ENCODE assay signal across 8 cellular contexts in genomic region chr15:90531147-90531546, GRCh38. TPM values are rescaled to one million over a fixed set of nuclear protein-coding genes. Genes with fewer than 3 reads are reported as not detected.
DNase-seq lines count a peak whose midpoint lies in the region; TF ChIP-seq lines count a peak whose summit lies in the region.

No MANE protein-coding gene starts in this region.

- POLR2A ChIA-PET in AG04449 (lab: Yijun Ruan, JAX), result interaction anchor here (0.5 to 1.2 kb wide), 2 partner anchors 8 to 9 kb away, joined by 3 to 4 read pairs; no protein-coding TSS in a partner anchor
- POLR2A ChIA-PET in MCF 10A (lab: Yijun Ruan, JAX), result interaction anchor here (0.7 to 2.2 kb wide), 13 partner anchors 13 to 241 kb away, joined by 3 to 35 read pairs (median 3); partner anchors contain the start of gene BLM

- H3K9me3 ChIP-seq in muscle layer of duodenum (ENCODE audit: control insufficient read depth in 1 of 2, low read length in 2 of 2), result no peaks in the 10 kb centered on the region

- CTCF ChIA-PET in AG04449 (lab: Yijun Ruan, JAX) (interaction anchor here (1.2 to 2.6 kb wide), 4 partner anchors 9 to 211 kb away, joined by 4 to 7 read pairs (median 6); no protein-coding TSS in a partner anchor), MCF 10A (lab: Yijun Ruan, JAX) (interaction anchor here (0.6 to 1.9 kb wide), 5 partner anchors 9 to 1339 kb away, joined by 3 to 8 read pairs (median 3); no protein-coding TSS in a partner anchor)

- peaks cover 0 to 35% of the 10 kb centered on the region in 2 donors for H3K4me1 ChIP-seq in muscle layer of duodenum (ENCODE audit: control insufficient read depth in 1 of 2, insufficient read depth in 2 of 2, low read length in 2 of 2)

- H3K27ac ChIP-seq in HL-60 (replicated peaks), result no peak overlapping the region
- no peak overlapping the region for H3K27ac ChIP-seq in muscle layer of duodenum (ENCODE audit: low read length)

- no peak for TF ChIP-seq CTCF in AG04449 (IDR thresholded peaks at IDR 0.05; ENCODE audit: insufficient read depth, low read length, missing control alignments)
- no peak for TF ChIP-seq CTCF in HL-60 (IDR thresholded peaks at IDR 0.05; ENCODE audit: insufficient read depth, low read length)
- TF ChIP-seq CTCF in MCF 10A (IDR thresholded peaks at IDR 0.05; ENCODE audit: unreplicated experiment), result no peak
- TF ChIP-seq CTCF in GM10266 (IDR thresholded peaks at IDR 0.05; ENCODE audit: control insufficient read depth, insufficient read depth, low read depth, missing control alignments), result no peak

- H3K36me3 ChIP-seq in muscle layer of duodenum (ENCODE audit: control insufficient read depth in 1 of 2, insufficient read depth in 2 of 2, low read length in 2 of 2), result no peaks in the 10 kb centered on the region

- H3K27me3 Mint-ChIP-seq in MCF 10A (ENCODE audit: insufficient read depth, unreplicated experiment), result no peaks in the 10 kb centered on the region

- intact Hi-C loops in MCF 10A (cut with micrococcal nuclease), result loop anchor here (5.0 kb wide), 1 partner anchor 61 kb away; no protein-coding TSS in a partner anchor

- peaks cover 42% of the 10 kb centered on the region for H3K4me1 Mint-ChIP-seq in MCF 10A (ENCODE audit: insufficient read depth, unreplicated experiment)

- H3K27me3 ChIP-seq in HL-60 (ENCODE audit: insufficient read depth, poor library complexity, severe bottlenecking), result no peaks in the 10 kb centered on the region
- H3K27me3 ChIP-seq in muscle layer of duodenum (ENCODE audit: low read depth, low read length), result no peaks in the 10 kb centered on the region

- H3K4me3 ChIP-seq in AG04449 (ENCODE audit: low read depth, low read length), result peak overlapping the region; percentile 77
- H3K4me3 ChIP-seq in HL-60 (replicated peaks; ENCODE audit: insufficient read depth, low read length), result peak overlapping the region; percentile 71; the same call in 1 of the 2 replicates
- peak overlapping the region; percentile 84 to 87 for H3K4me3 ChIP-seq in muscle layer of duodenum (ENCODE audit: low read depth in 1 of 2, low read length in 2 of 2)

- H3K36me3 Mint-ChIP-seq in MCF 10A (ENCODE audit: insufficient read depth, unreplicated experiment), result peaks cover 11% of the 10 kb centered on the region

- H3K9me3 Mint-ChIP-seq in MCF 10A (ENCODE audit: unreplicated experiment), result peaks cover 6% of the 10 kb centered on the region

- H3K27ac Mint-ChIP-seq in MCF 10A (ENCODE audit: low read depth, unreplicated experiment), result peak overlapping the region; percentile 40

- BruUV-seq in MCF 10A (replicated peaks; lab: Mats Ljungman, UMichigan), result TSS peak; percentile 47

- no peak for DNase-seq in AG04449 (ENCODE audit: low read depth, low spot score)
- no peak for DNase-seq in HL-60 (ENCODE audit: low read depth in 1 of 2, low spot score in 1 of 2)
- DNase-seq in MCF 10A (ENCODE audit: unreplicated experiment), result no peak
- DNase-seq in GM10266 (ENCODE audit: extremely low spot score), result no peak
- DNase-seq in T-helper 9 cell, result no peak
- DNase-seq in stimulated activated CD4-positive, alpha-beta T cell treated with anti-CD3 and anti-CD28 coated beads, Interleukin-2, amount 100 ng/mL, for 48 hours, result no peak
- DNase-seq in SKM-1 (lab: John Stamatoyannopoulos, UW; ENCODE audit: unreplicated experiment), result no peak

- H3K4me3 Mint-ChIP-seq in MCF 10A (ENCODE audit: unreplicated experiment), result peak overlapping the region; percentile 86

RNA-seq across cellular contexts. Expression of gene CRTC3, which starts 1.4 kb away (rescaled TPM):
- 22.6 and 25.9 TPM in 2 replicates for total RNA-seq in MCF 10A (2022)
